ENCODE assay signal across 21 cellular contexts in the genomic region with DNA sequence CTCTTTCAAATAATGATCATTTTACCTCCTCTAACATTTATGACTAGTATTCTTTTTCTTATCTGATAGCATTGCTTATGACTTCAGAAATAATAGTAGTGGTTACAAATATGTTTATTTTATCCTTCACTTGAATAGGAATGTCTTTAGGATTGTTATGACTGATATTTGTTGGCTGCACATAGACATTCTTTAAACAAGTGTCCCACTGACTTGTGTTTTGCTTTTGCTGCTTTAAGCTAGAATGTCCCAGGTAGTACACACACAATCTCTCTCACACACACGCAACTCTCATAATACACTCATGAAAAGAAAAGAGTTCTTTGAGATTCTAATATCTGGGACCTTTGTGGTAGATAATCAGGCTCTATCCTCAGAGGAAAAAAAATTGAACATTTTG.
"Had no signal": no experiment of that assay in that cellular context is flagged by ENCODE, and none has a peak within 500 bp of the region (broad histone marks: within the 10 kb centered on the region; RNA-seq: fewer than 3 reads in every experiment).

No MANE protein-coding gene starts in this region.

- H3K4me3 Mint-ChIP-seq: activated CD4-positive, alpha-beta memory T cell treated with anti-CD3 and anti-CD28 coated beads, Interleukin-2, amount 10 ng/mL, durations not matched to agents 7 days and 5 days; activated CD4-positive, alpha-beta T cell treated with anti-CD3 and anti-CD28 coated beads for 36 hours; activated naive CD4-positive, alpha-beta T cell treated with anti-CD3 and anti-CD28 coated beads, Interleukin-2, amount 50 U/mL, for 24 hours; activated T-cell treated with anti-CD3 and anti-CD28 coated beads, Interleukin-2, amount 50 U/mL, for 4 hours; natural killer cell treated with Interleukin-12 subunit alpha and Interleukin-12 subunit beta and Interleukin-15 and Interleukin-18, amount 100 ng/mL, for 72 hours; stimulated activated naive CD8-positive, alpha-beta T cell treated with anti-CD3 and anti-CD28 coated beads, Interleukin-15, Interleukin-2, amounts not matched to agents 100 ng/mL and 50 ng/mL, for 24 hours; T-helper 1 cell treated with Interleukin-12 subunit alpha and Interleukin-12 subunit beta and Interleukin-4 antibody, amounts not matched to agents 30 μg/mL and 1 μg/mL, for 36 hours had no signal

- H3K9me3 Mint-ChIP-seq: activated CD4-positive, alpha-beta memory T cell treated with anti-CD3 and anti-CD28 coated beads, Interleukin-2, amount 10 ng/mL, durations not matched to agents 7 days and 5 days; activated naive CD4-positive, alpha-beta T cell treated with anti-CD3 and anti-CD28 coated beads, Interleukin-2, amount 50 U/mL, for 24 hours; activated T-cell treated with anti-CD3 and anti-CD28 coated beads, Interleukin-2, amount 50 U/mL, for 4 hours; natural killer cell treated with Interleukin-12 subunit alpha and Interleukin-12 subunit beta and Interleukin-15 and Interleukin-18, amount 100 ng/mL, for 72 hours; stimulated activated naive CD8-positive, alpha-beta T cell treated with anti-CD3 and anti-CD28 coated beads, Interleukin-15, Interleukin-2, amounts not matched to agents 100 ng/mL and 50 ng/mL, for 24 hours; T-helper 1 cell treated with Interleukin-12 subunit alpha and Interleukin-12 subunit beta and Interleukin-4 antibody, amounts not matched to agents 30 μg/mL and 1 μg/mL, for 36 hours had no signal

- H3K4me1 Mint-ChIP-seq: activated CD4-positive, alpha-beta T cell treated with anti-CD3 and anti-CD28 coated beads for 36 hours had no signal

- H3K27ac Mint-ChIP-seq: activated CD4-positive, alpha-beta memory T cell treated with anti-CD3 and anti-CD28 coated beads, Interleukin-2, amount 10 ng/mL, durations not matched to agents 7 days and 5 days; activated CD4-positive, alpha-beta T cell treated with anti-CD3 and anti-CD28 coated beads for 36 hours; activated naive CD4-positive, alpha-beta T cell treated with anti-CD3 and anti-CD28 coated beads, Interleukin-2, amount 50 U/mL, for 24 hours; natural killer cell treated with Interleukin-12 subunit alpha and Interleukin-12 subunit beta and Interleukin-15 and Interleukin-18, amount 100 ng/mL, for 72 hours; stimulated activated naive CD8-positive, alpha-beta T cell treated with anti-CD3 and anti-CD28 coated beads, Interleukin-15, Interleukin-2, amounts not matched to agents 100 ng/mL and 50 ng/mL, for 24 hours; T-helper 1 cell treated with Interleukin-12 subunit alpha and Interleukin-12 subunit beta and Interleukin-4 antibody, amounts not matched to agents 30 μg/mL and 1 μg/mL, for 36 hours had no signal

- ATAC-seq: activated CD4-positive, alpha-beta T cell treated with anti-CD3 and anti-CD28 coated beads for 36 hours; activated T-cell treated with anti-CD3 and anti-CD28 coated beads, Interleukin-2, amount 50 U/mL, for 4 hours; esophagus mucosa; left ventricle myocardium superior; natural killer cell treated with Interleukin-12 subunit alpha and Interleukin-12 subunit beta and Interleukin-15 and Interleukin-18, amount 100 ng/mL, for 72 hours; right cardiac atrium had no signal

- H3K4me3 ChIP-seq: prostate gland, smooth muscle cell, suprapubic skin had no signal

- H3K27me3 Mint-ChIP-seq: activated CD4-positive, alpha-beta memory T cell treated with anti-CD3 and anti-CD28 coated beads, Interleukin-2, amount 10 ng/mL, durations not matched to agents 7 days and 5 days; activated CD4-positive, alpha-beta T cell treated with anti-CD3 and anti-CD28 coated beads for 36 hours; activated naive CD4-positive, alpha-beta T cell treated with anti-CD3 and anti-CD28 coated beads, Interleukin-2, amount 50 U/mL, for 24 hours; natural killer cell treated with Interleukin-12 subunit alpha and Interleukin-12 subunit beta and Interleukin-15 and Interleukin-18, amount 100 ng/mL, for 72 hours; stimulated activated naive CD8-positive, alpha-beta T cell treated with anti-CD3 and anti-CD28 coated beads, Interleukin-15, Interleukin-2, amounts not matched to agents 100 ng/mL and 50 ng/mL, for 24 hours had no signal

- DNase-seq: activated CD4-positive, alpha-beta memory T cell treated with anti-CD3 and anti-CD28 coated beads, Interleukin-2, amount 10 ng/mL, durations not matched to agents 7 days and 5 days; activated CD4-positive, alpha-beta T cell treated with anti-CD3 and anti-CD28 coated beads for 36 hours; activated effector memory CD4-positive, alpha-beta T cell treated with anti-CD3 and anti-CD28 coated beads, Interleukin-2, amount 50 U/mL, for 16 hours; activated T-cell treated with anti-CD3 and anti-CD28 coated beads, Interleukin-2, amount 50 U/mL, for 4 hours; amniotic stem cell; foreskin fibroblast; hippocampal formation; left ventricle myocardium superior; mesendoderm; nucleus accumbens; right cardiac atrium; trophoblast cell; WERI-Rb-1 had no signal
